16 cellular contexts compared by ENCODE assay signal in genomic region chr9:1285526-1285925, GRCh38.
DNase-seq lines count a peak whose midpoint lies in the region; FAIRE-seq and TF ChIP-seq lines count a peak whose summit lies in the region.
"Had no signal": no experiment of that assay in that cellular context is flagged by ENCODE, and none has a peak within 500 bp of the region (broad histone marks: within the 10 kb centered on the region; RNA-seq: fewer than 3 reads in every experiment).

No MANE protein-coding gene starts in this region.

- no peak overlapping the region for H2AFZ ChIP-seq in mammary epithelial cell (ENCODE audit: low read depth, low read length)
- H2AFZ ChIP-seq: GM23248 had no signal

- H3K79me2 ChIP-seq in mammary epithelial cell (ENCODE audit: insufficient read depth, low read length), result no peaks in the 10 kb centered on the region
- H3K79me2 ChIP-seq in mesendoderm (ENCODE audit: control insufficient read depth, insufficient read depth, low read length), result no peaks in the 10 kb centered on the region

- no peaks in the 10 kb centered on the region for H3K79me1 ChIP-seq in mesendoderm (ENCODE audit: low read length)

- no peaks in the 10 kb centered on the region for H3K27me3 Mint-ChIP-seq in MCF 10A (ENCODE audit: insufficient read depth, unreplicated experiment)

- no peak for TF ChIP-seq CTCF in MCF 10A (IDR thresholded peaks at IDR 0.05; ENCODE audit: unreplicated experiment)
- no peak for TF ChIP-seq CTCF in mammary epithelial cell (conservative IDR thresholded peaks at IDR 0.05 in 1 of 2, IDR thresholded peaks at IDR 0.05 in 1 of 2; ENCODE audit: extremely low read depth in 1 of 2, insufficient read depth in 1 of 2, low read depth in 1 of 2, low read length in 2 of 2)
- TF ChIP-seq CTCF in bronchial epithelial cell (IDR thresholded peaks at IDR 0.05; ENCODE audit: insufficient read depth, low read length, severe bottlenecking), result no peak
- TF ChIP-seq CTCF in thyroid gland (IDR thresholded peaks at IDR 0.05), result no peak

- no peak overlapping the region for H2BK5ac ChIP-seq in mesendoderm (ENCODE audit: low read length)

- H4K5ac ChIP-seq in mesendoderm (ENCODE audit: low read length), result no peak overlapping the region

- no peak overlapping the region for H3K4me2 ChIP-seq in mammary epithelial cell (ENCODE audit: insufficient read depth, low read depth, low read length)
- no peak overlapping the region for H3K4me2 ChIP-seq in mesendoderm (ENCODE audit: low read length)

- H4K8ac ChIP-seq in mesendoderm (ENCODE audit: low read depth, low read length), result no peak overlapping the region

- no peak overlapping the region for H3K56ac ChIP-seq in mesendoderm (ENCODE audit: low read length)

- H2AK5ac ChIP-seq in mesendoderm (ENCODE audit: low read length), result no peak overlapping the region

- no peaks in the 10 kb centered on the region for H3K9me3 Mint-ChIP-seq in MCF 10A (ENCODE audit: unreplicated experiment)
- H3K9me3 Mint-ChIP-seq: CD8-positive, alpha-beta T cell had no signal

- WGBS in mammary epithelial cell (ENCODE audit: low coverage, missing lambda C conversion rate), result 12% methylated on average over 3 of the region's 3 CpGs
- WGBS in thyroid gland, 2 donors, result 19 to 20% methylated on average over 3 of the region's 3 CpGs
- WGBS in mesendoderm (ENCODE audit: extremely low coverage, insufficient coverage, low lambda C conversion rate), result no CpG with 5 or more reads among the region's 3 CpGs

- H3K9me3 ChIP-seq in mammary epithelial cell (replicated peaks; ENCODE audit: insufficient read depth, low read length), result peaks cover 7% of the 10 kb centered on the region
- H3K9me3 ChIP-seq in thyroid gland, result no peaks in the 10 kb centered on the region
- H3K9me3 ChIP-seq: Caco-2 had no signal

- no peak overlapping the region for H3K18ac ChIP-seq in mesendoderm (ENCODE audit: low read length)

- H3K36me3 ChIP-seq in mammary epithelial cell (ENCODE audit: insufficient read depth, low read length) (no peaks in the 10 kb centered on the region), bronchial epithelial cell (ENCODE audit: control insufficient read depth, insufficient read depth, low read length) (no peaks in the 10 kb centered on the region), thyroid gland (no peaks in the 10 kb centered on the region), mesendoderm (ENCODE audit: control insufficient read depth, insufficient read depth, low read length) (no peaks in the 10 kb centered on the region)

- no peak for TF ChIP-seq POLR2A in thyroid gland (IDR thresholded peaks at IDR 0.05)

- FAIRE-seq in bronchial epithelial cell (lab: Jason Lieb, UNC), result peak; percentile 40
- FAIRE-seq: GM18507, H54 had no signal

- no peaks in the 10 kb centered on the region for H3K36me3 Mint-ChIP-seq in MCF 10A (ENCODE audit: insufficient read depth, unreplicated experiment)
- H3K36me3 Mint-ChIP-seq: CD14-positive monocyte; CD8-positive, alpha-beta T cell had no signal

- no peak overlapping the region for H3K4ac ChIP-seq in mesendoderm (ENCODE audit: low read depth, low read length)

- POLR2A ChIA-PET in MCF 10A (lab: Yijun Ruan, JAX), result no interaction called here

- H3K4me3 Mint-ChIP-seq in MCF 10A (ENCODE audit: unreplicated experiment), result no peak overlapping the region
- H3K4me3 Mint-ChIP-seq: CD14-positive monocyte; CD8-positive, alpha-beta T cell had no signal

- H2BK15ac ChIP-seq in mesendoderm (replicated peaks; ENCODE audit: low read depth), result no peak overlapping the region

- H3K23ac ChIP-seq in mesendoderm (ENCODE audit: low read length), result no peak overlapping the region

- H3K27me3 ChIP-seq in mammary epithelial cell (ENCODE audit: insufficient read depth, low read length), result no peaks in the 10 kb centered on the region
- H3K27me3 ChIP-seq in bronchial epithelial cell (ENCODE audit: control insufficient read depth, insufficient read depth, low read length), result no peaks in the 10 kb centered on the region
- no peaks in the 10 kb centered on the region for H3K27me3 ChIP-seq in thyroid gland
- no peaks in the 10 kb centered on the region for H3K27me3 ChIP-seq in mesendoderm (ENCODE audit: insufficient read depth, low read length, poor library complexity)

- CTCF ChIA-PET in MCF 10A (lab: Yijun Ruan, JAX) (no interaction called here), mammary epithelial cell (lab: Charles Lee; ENCODE audit: low non-redundant PET) (no interaction called here)

- H3K4me1 ChIP-seq in mammary epithelial cell (ENCODE audit: insufficient read depth, low read length), result no peaks in the 10 kb centered on the region
- no peaks in the 10 kb centered on the region for H3K4me1 ChIP-seq in thyroid gland
- H3K4me1 ChIP-seq in mesendoderm (ENCODE audit: control insufficient read depth, low read depth, low read length), result no peaks in the 10 kb centered on the region
- H3K4me1 ChIP-seq: Caco-2 had no signal

- H3K27ac ChIP-seq in mammary epithelial cell (ENCODE audit: insufficient read depth, low read depth, low read length), result no peak overlapping the region
- no peak overlapping the region for H3K27ac ChIP-seq in thyroid gland
- H3K27ac ChIP-seq in mesendoderm (ENCODE audit: low read depth, low read length), result no peak overlapping the region
- H3K27ac ChIP-seq: 22Rv1, GM23248, HL-60 had no signal

- DNase-seq in DMS 273 (lab: John Stamatoyannopoulos, UW; ENCODE audit: unreplicated experiment) (peak; percentile 2), DMS 273 treated with DMSO at 0.1 percent for 48 hours (lab: John Stamatoyannopoulos, UW) (no peak), MCF 10A (ENCODE audit: unreplicated experiment) (peak; percentile 14), mammary epithelial cell (no peak), bronchial epithelial cell (ENCODE audit: low read depth) (no peak), thyroid gland (peak; percentile 37 to 52), mesendoderm (no peak)
- no peak for DNase-seq in stimulated activated CD4-positive, alpha-beta T cell treated with anti-CD3 and anti-CD28 coated beads, Interleukin-1b, Interleukin-23, amount 100 ng/mL, for 48 hours
- DNase-seq: Caco-2; CD8-positive, alpha-beta T cell; GM23248 had no signal

- in situ Hi-C loops in mammary epithelial cell (cut with MboI; ENCODE audit: low sequenced_read_pairs in 2 of 2), result no loop called here

- BruUV-seq in MCF 10A (replicated peaks; lab: Mats Ljungman, UMichigan) (no TSS peak), mammary epithelial cell (replicated peaks; lab: Mats Ljungman, UMichigan) (no TSS peak)

- no peaks in the 10 kb centered on the region for H3K4me1 Mint-ChIP-seq in MCF 10A (ENCODE audit: insufficient read depth, unreplicated experiment)
- H3K4me1 Mint-ChIP-seq: CD14-positive monocyte had no signal

- no peaks in the 10 kb centered on the region for H4K20me1 ChIP-seq in mammary epithelial cell (ENCODE audit: insufficient read depth, low read length)

- no peak overlapping the region for H2BK120ac ChIP-seq in mesendoderm (ENCODE audit: low read depth, low read length)

- intact Hi-C loops in MCF 10A (cut with micrococcal nuclease) (no loop called here), mammary epithelial cell (cut with micrococcal nuclease) (no loop called here), thyroid gland (cut with DNase I) (no loop called here)

- no peak overlapping the region for H3K27ac Mint-ChIP-seq in MCF 10A (ENCODE audit: low read depth, unreplicated experiment)
- H3K27ac Mint-ChIP-seq: CD14-positive monocyte; CD8-positive, alpha-beta T cell had no signal

- dilution Hi-C loops in mammary epithelial cell (cut with HindIII; ENCODE audit: low sequenced_read_pairs), result no loop called here

- no peak overlapping the region for H3K4me3 ChIP-seq in mammary epithelial cell (replicated peaks in 1 of 3; ENCODE audit: insufficient read depth in 1 of 3, low read depth in 2 of 3, low read length in 3 of 3)
- no peak overlapping the region for H3K4me3 ChIP-seq in bronchial epithelial cell (ENCODE audit: low read depth, low read length)
- no peak overlapping the region for H3K4me3 ChIP-seq in thyroid gland (replicated peaks in 1 of 3)
- H3K4me3 ChIP-seq in mesendoderm (ENCODE audit: low read length), result no peak overlapping the region
- H3K4me3 ChIP-seq: GM23248 had no signal

- H3K9ac ChIP-seq in mammary epithelial cell (ENCODE audit: insufficient read depth, low read length), result no peak overlapping the region
- H3K9ac ChIP-seq in mesendoderm (ENCODE audit: low read length), result no peak overlapping the region
- H3K9ac ChIP-seq: GM23248 had no signal

Comparison
In these comparisons a context has a peak if more than half of its experiments do, and no peak if none do; other contexts are left out.
1. DNase-seq: peak in DMS 273 (single experiment), MCF 10A (single experiment) and thyroid gland (2 of 2); none in DMS 273 treated with DMSO at 0.1 percent for 48 hours (single experiment), mammary epithelial cell (single experiment), bronchial epithelial cell (single experiment), stimulated activated CD4-positive, alpha-beta T cell treated with anti-CD3 and anti-CD28 coated beads, Interleukin-1b, Interleukin-23, amount 100 ng/mL, for 48 hours (single experiment) and mesendoderm (single experiment).